In genomic region chr13:21176982-21177284, GRCh38 we compare ENCODE assay signal across 1 cellular context.
TF ChIP-seq lines count a peak whose summit lies in the region.

No MANE protein-coding gene starts in this region.

TF ChIP-seq in HepG2, 621 proteins besides CTCF, POLR2A, EP300 and RAD21 (continues in another document):
- TF ChIP-seq ZNF264 (CRISPR knock-in tag; IDR thresholded peaks at IDR 0.05) (0 out of 2 replicates have a peak, but pooled peaks have one; percentile 57), JUNB (CRISPR knock-in tag; IDR thresholded peaks at IDR 0.05; ENCODE audit: borderline replicate concordance) (no peak), DDIT3 (CRISPR knock-in tag; IDR thresholded peaks at IDR 0.05) (no peak), TERF1 (CRISPR knock-in tag; IDR thresholded peaks at IDR 0.05) (no peak), ZNF30 (CRISPR knock-in tag; IDR thresholded peaks at IDR 0.05) (peak; percentile 65; the same call in 1 of the 2 replicates), NR2C2 (CRISPR knock-in tag; IDR thresholded peaks at IDR 0.05; ENCODE audit: borderline replicate concordance) (0 out of 2 replicates have a peak, but pooled peaks have one; percentile 12), ZFP37 (CRISPR knock-in tag; IDR thresholded peaks at IDR 0.05; ENCODE audit: borderline replicate concordance) (0 out of 2 replicates have a peak, but pooled peaks have one; percentile 51), POGK (CRISPR knock-in tag; conservative IDR thresholded peaks at IDR 0.05) (0 out of 2 replicates have a peak, but pooled peaks have one; percentile 10), ZBTB7A (CRISPR knock-in tag; IDR thresholded peaks at IDR 0.05) (0 out of 2 replicates have a peak, but pooled peaks have one; percentile 32), ZFYVE20 (CRISPR knock-in tag; IDR thresholded peaks at IDR 0.05; ENCODE audit: borderline replicate concordance, low read depth) (peak; percentile 83; the same call in 1 of the 2 replicates), REPIN1 (CRISPR knock-in tag; IDR thresholded peaks at IDR 0.05; ENCODE audit: borderline replicate concordance, low read depth) (no peak), KMT2B (CRISPR knock-in tag; IDR thresholded peaks at IDR 0.05) (peak; percentile 35; the same call in 1 of the 2 replicates), NFIB (CRISPR knock-in tag; IDR thresholded peaks at IDR 0.05; ENCODE audit: borderline replicate concordance) (no peak), AKNA (CRISPR knock-in tag; IDR thresholded peaks at IDR 0.05; ENCODE audit: borderline replicate concordance) (no peak), SNRNP70 (IDR thresholded peaks at IDR 0.05; ENCODE audit: low read depth, low read length) (no peak), SOX5 (CRISPR knock-in tag; IDR thresholded peaks at IDR 0.05; ENCODE audit: borderline replicate concordance) (0 out of 2 replicates have a peak, but pooled peaks have one; percentile 13), GTF2F1 (IDR thresholded peaks at IDR 0.05; ENCODE audit: low read length) (no peak), ESRRA (CRISPR knock-in tag; IDR thresholded peaks at IDR 0.05; ENCODE audit: low read depth) (no peak), AGO2 (optimal IDR thresholded peaks at IDR 0.05; ENCODE audit: low read depth, low read length) (peak; percentile 52), ZNF160 (CRISPR knock-in tag; IDR thresholded peaks at IDR 0.05) (no peak), FLYWCH1 (CRISPR knock-in tag; IDR thresholded peaks at IDR 0.05) (no peak), ZNF407 (CRISPR knock-in tag; IDR thresholded peaks at IDR 0.05; ENCODE audit: not compliant biosample characterization) (peak; percentile 32), KLF12 (CRISPR knock-in tag; IDR thresholded peaks at IDR 0.05; ENCODE audit: borderline replicate concordance) (0 out of 2 replicates have a peak, but pooled peaks have one; percentile 2), ZNF512B (CRISPR knock-in tag; IDR thresholded peaks at IDR 0.05; ENCODE audit: borderline replicate concordance) (peak; percentile 91), SETDB1 (CRISPR knock-in tag; IDR thresholded peaks at IDR 0.05; ENCODE audit: borderline replicate concordance) (no peak), ZBTB43 (CRISPR knock-in tag; conservative IDR thresholded peaks at IDR 0.05) (peak; percentile 39; the same call in 1 of the 2 replicates), IRF9 (CRISPR knock-in tag; IDR thresholded peaks at IDR 0.05; ENCODE audit: borderline replicate concordance) (no peak), HDAC2 (CRISPR knock-in tag; IDR thresholded peaks at IDR 0.05) (no peak), ZSCAN31 (CRISPR knock-in tag; IDR thresholded peaks at IDR 0.05; ENCODE audit: low read depth) (peak; percentile 0; the same call in 1 of the 2 replicates), ATF7-NPFF (CRISPR knock-in tag; IDR thresholded peaks at IDR 0.05; ENCODE audit: low read depth) (0 out of 2 replicates have a peak, but pooled peaks have one; percentile 4), HIVEP1 (CRISPR knock-in tag; IDR thresholded peaks at IDR 0.05) (0 out of 2 replicates have a peak, but pooled peaks have one; percentile 26), ZNF737 (CRISPR knock-in tag; IDR thresholded peaks at IDR 0.05; ENCODE audit: borderline replicate concordance) (0 out of 2 replicates have a peak, but pooled peaks have one; percentile 62), SNAPC5 (CRISPR knock-in tag; IDR thresholded peaks at IDR 0.05; ENCODE audit: borderline replicate concordance) (no peak), MZF1 (CRISPR knock-in tag; IDR thresholded peaks at IDR 0.05; ENCODE audit: borderline replicate concordance) (0 out of 2 replicates have a peak, but pooled peaks have one; percentile 90), ZBTB38 (CRISPR knock-in tag; IDR thresholded peaks at IDR 0.05) (peak; percentile 29; the same call in 1 of the 2 replicates)
